In genomic region chr2:37215255-37215654, GRCh38 we compare ENCODE assay signal across 17 cellular contexts. TPM values are rescaled to one million over a fixed set of nuclear protein-coding genes. Genes with fewer than 3 reads are reported as not detected.
DNase-seq lines count a peak whose midpoint lies in the region; ATAC-seq, FAIRE-seq and TF ChIP-seq lines count a peak whose summit lies in the region.
"Had no signal": no experiment of that assay in that cellular context is flagged by ENCODE, and none has a peak within 500 bp of the region (broad histone marks: within the 10 kb centered on the region; RNA-seq: fewer than 3 reads in every experiment).

No MANE protein-coding gene starts in this region.

- no peak overlapping the region for H3K9ac ChIP-seq in H1 (replicated peaks in 1 of 4; ENCODE audit: extremely low read depth in 1 of 4, low read depth in 3 of 4, low read length in 3 of 4)

- H3K79me2 ChIP-seq in H1 (ENCODE audit: control insufficient read depth in 1 of 2, insufficient read depth in 2 of 2, low read length in 2 of 2) = peaks cover 0 to 44% of the 10 kb centered on the region in 2 experiments; a peak in 3 of 4 replicates

- no peaks in the 10 kb centered on the region for H3K27me3 Mint-ChIP-seq in activated CD4-positive, alpha-beta T cell treated with anti-CD3 and anti-CD28 coated beads for 36 hours
- H3K27me3 Mint-ChIP-seq in activated CD4-positive, alpha-beta T cell treated with anti-CD3 and anti-CD28 coated beads, Interleukin-2, amount 10 ng/mL, durations not matched to agents 24 days and 14 days = no peaks in the 10 kb centered on the region

- no peak overlapping the region for H3K27ac ChIP-seq in H1 (ENCODE audit: low read depth, low read length)
- H3K27ac ChIP-seq in gastrocnemius medialis = peak overlapping the region; percentile 4 to 44 (median 30)
- H3K27ac ChIP-seq: epithelial cell of prostate, Peyer's patch, testis had no signal

- TF ChIP-seq EP300 in H1 (IDR thresholded peaks at IDR 0.05; ENCODE audit: borderline replicate concordance in 1 of 2, low read depth in 2 of 2, low read length in 2 of 2) = no peak

- WGBS in H1 (ENCODE audit: extremely low coverage in 1 of 2, insufficient coverage in 1 of 2, insufficient read length in 1 of 2, insufficient replicate concordance in 2 of 2, low coverage in 1 of 2, low lambda C conversion rate in 2 of 2, missing lambda C conversion rate in 1 of 2), 2 experiments = 96% methylated on average over 1 of the region's 1 CpG; no CpG with 5 or more reads in 1 of the 2 experiments

- CTCF ChIA-PET in activated CD4-positive, alpha-beta T cell treated with anti-CD3 and anti-CD28 coated beads for 36 hours (lab: Charles Lee) = interaction anchor here (0.6 kb wide), 1 partner anchor 33 kb away, joined by 3 read pairs; no protein-coding TSS in a partner anchor
- CTCF ChIA-PET in H1 (lab: Charles Lee; ENCODE audit: partially characterized antibody) = interaction anchor here (1.5 to 2.9 kb wide), 2 partner anchors 38 to 46 kb away, joined by 3 to 12 read pairs; no protein-coding TSS in a partner anchor

- no peak overlapping the region for H2BK15ac ChIP-seq in H1 (ENCODE audit: low read length)

- H3K4me3 Mint-ChIP-seq in activated CD4-positive, alpha-beta T cell treated with anti-CD3 and anti-CD28 coated beads for 36 hours = no peak overlapping the region
- H3K4me3 Mint-ChIP-seq in activated CD4-positive, alpha-beta T cell treated with anti-CD3 and anti-CD28 coated beads, Interleukin-2, amount 10 ng/mL, durations not matched to agents 24 days and 14 days = no peak overlapping the region

- H2BK5ac ChIP-seq in H1 (ENCODE audit: low read depth, low read length) = no peak overlapping the region

- H3K36me3 Mint-ChIP-seq in activated CD4-positive, alpha-beta T cell treated with anti-CD3 and anti-CD28 coated beads for 36 hours (ENCODE audit: low read depth) = peaks cover 67% of the 10 kb centered on the region
- peaks cover 68% of the 10 kb centered on the region for H3K36me3 Mint-ChIP-seq in activated CD4-positive, alpha-beta T cell treated with anti-CD3 and anti-CD28 coated beads, Interleukin-2, amount 10 ng/mL, durations not matched to agents 24 days and 14 days (ENCODE audit: low read depth)

- no peak overlapping the region for H2BK20ac ChIP-seq in H1 (ENCODE audit: low read length)

- H3K9me3 Mint-ChIP-seq in activated CD4-positive, alpha-beta T cell treated with anti-CD3 and anti-CD28 coated beads for 36 hours (ENCODE audit: low read depth) = no peaks in the 10 kb centered on the region
- no peaks in the 10 kb centered on the region for H3K9me3 Mint-ChIP-seq in activated CD4-positive, alpha-beta T cell treated with anti-CD3 and anti-CD28 coated beads, Interleukin-2, amount 10 ng/mL, durations not matched to agents 24 days and 14 days

- H4K20me1 ChIP-seq in H1 (replicated peaks in 1 of 2; ENCODE audit: control insufficient read depth in 1 of 2, insufficient read depth in 2 of 2, low read length in 2 of 2) = no peaks in the 10 kb centered on the region

- no peak for DNase-seq in activated CD4-positive, alpha-beta T cell treated with anti-CD3 and anti-CD28 coated beads for 36 hours
- DNase-seq in activated CD4-positive, alpha-beta T cell treated with anti-CD3 and anti-CD28 coated beads, Interleukin-2, amount 10 ng/mL, durations not matched to agents 24 days and 14 days = no peak
- DNase-seq in Kasumi-1 (lab: John Stamatoyannopoulos, UW) (peak; percentile 21 to 28), H1 (ENCODE audit: low read depth in 1 of 2, low spot score in 2 of 2) (no peak), gastrocnemius medialis (no peak), NCI-H1436 (lab: John Stamatoyannopoulos, UW) (no peak)
- DNase-seq: activated naive CD4-positive, alpha-beta T cell treated with Interleukin-2 at 50 U/mL for 16 hours; NCI-H1048; NCI-H345; Peyer's patch; testis had no signal

- H3K4me2 ChIP-seq in H1 (ENCODE audit: insufficient read depth in 1 of 2, low read depth in 2 of 2, low read length in 2 of 2) = no peak overlapping the region

- no peak overlapping the region for H3K18ac ChIP-seq in H1 (ENCODE audit: extremely low read depth, low read length)

- TF ChIP-seq POLR2A in H1 (IDR thresholded peaks at IDR 0.05; ENCODE audit: control extremely low read depth in 1 of 2, low read depth in 2 of 2, low read length in 2 of 2) = no peak
- TF ChIP-seq POLR2A in gastrocnemius medialis (IDR thresholded peaks at IDR 0.05) = no peak

- H4K91ac ChIP-seq in H1 (replicated peaks; ENCODE audit: insufficient read length, low read length) = no peak overlapping the region

- no peak overlapping the region for H3K4ac ChIP-seq in H1 (replicated peaks; ENCODE audit: insufficient read length, low read depth, low read length)

- H2AFZ ChIP-seq in H1 (ENCODE audit: low read length) = no peak overlapping the region

- in situ Hi-C loops in gastrocnemius medialis (cut with MboI; ENCODE audit: low sequenced_read_pairs in 4 of 4) = no loop called here

- no peak for TF ChIP-seq RAD21 in H1 (IDR thresholded peaks at IDR 0.05 in 1 of 2, conservative IDR thresholded peaks at IDR 0.05 in 1 of 2; ENCODE audit: low read depth in 2 of 2, low read length in 2 of 2)

- H2BK120ac ChIP-seq in H1 (replicated peaks; ENCODE audit: low read depth, low read length) = no peak overlapping the region

- H3K27me3 ChIP-seq in H1 (replicated peaks in 1 of 4; ENCODE audit: control insufficient read depth in 3 of 4, extremely low read depth in 1 of 4, insufficient read depth in 3 of 4, low read length in 3 of 4) (no peaks in the 10 kb centered on the region), gastrocnemius medialis (no peaks in the 10 kb centered on the region)
- H3K27me3 ChIP-seq: Peyer's patch, testis had no signal

- H3K79me1 ChIP-seq in H1 (ENCODE audit: low read depth, low read length) = no peaks in the 10 kb centered on the region

- peaks cover 4% of the 10 kb centered on the region for H3K4me1 Mint-ChIP-seq in activated CD4-positive, alpha-beta T cell treated with anti-CD3 and anti-CD28 coated beads for 36 hours
- peaks cover 4% of the 10 kb centered on the region for H3K4me1 Mint-ChIP-seq in activated CD4-positive, alpha-beta T cell treated with anti-CD3 and anti-CD28 coated beads, Interleukin-2, amount 10 ng/mL, durations not matched to agents 24 days and 14 days

- ATAC-seq in activated CD4-positive, alpha-beta T cell treated with anti-CD3 and anti-CD28 coated beads for 36 hours = no peak
- ATAC-seq in gastrocnemius medialis (no peak), GM19328 (IDR thresholded peaks at IDR 0.05; ENCODE audit: unreplicated experiment) (no peak), GM21619 (IDR thresholded peaks at IDR 0.05; ENCODE audit: unreplicated experiment) (no peak)

- H2AK5ac ChIP-seq in H1 (ENCODE audit: low read depth, low read length) = no peak overlapping the region

- no peak overlapping the region for H2BK12ac ChIP-seq in H1 (ENCODE audit: low read depth, low read length)

- no peak for TF ChIP-seq CTCF in H1 (IDR thresholded peaks at IDR 0.05; ENCODE audit: control extremely low read depth in 1 of 3, insufficient read depth in 1 of 3, low read depth in 1 of 3, low read length in 3 of 3)
- no peak for TF ChIP-seq CTCF in gastrocnemius medialis (IDR thresholded peaks at IDR 0.05 in 4 of 5, conservative IDR thresholded peaks at IDR 0.05 in 1 of 5)

- H3K4me3 ChIP-seq in H1 (ENCODE audit: extremely low read depth in 1 of 4, insufficient read depth in 2 of 4, low read depth in 3 of 4, low read length in 4 of 4) = no peak overlapping the region
- H3K4me3 ChIP-seq in gastrocnemius medialis = no peak overlapping the region
- H3K4me3 ChIP-seq: Peyer's patch, testis had no signal

- H3K36me3 ChIP-seq in H1 (ENCODE audit: control insufficient read depth in 2 of 4, insufficient read depth in 4 of 4, low read length in 3 of 4) = peaks cover 33 to 93% (median 79%) of the 10 kb centered on the region in 4 experiments
- H3K36me3 ChIP-seq in gastrocnemius medialis = peaks cover 5 to 89% of the 10 kb centered on the region in 2 donors

- no peaks in the 10 kb centered on the region for H3K23me2 ChIP-seq in H1 (ENCODE audit: low read depth, low read length)

- H3K23ac ChIP-seq in H1 (ENCODE audit: insufficient read length) = no peak overlapping the region

- no peaks in the 10 kb centered on the region for H3K9me3 ChIP-seq in H1 (ENCODE audit: insufficient read depth in 2 of 2, low read depth in 1 of 2, low read length in 1 of 2)
- no peaks in the 10 kb centered on the region for H3K9me3 ChIP-seq in gastrocnemius medialis
- H3K9me3 ChIP-seq: Peyer's patch, testis had no signal

- POLR2A ChIA-PET in activated CD4-positive, alpha-beta T cell treated with anti-CD3 and anti-CD28 coated beads for 36 hours (lab: Charles Lee) = no interaction called here
- POLR2A ChIA-PET in H1 (lab: Charles Lee; ENCODE audit: partially characterized antibody) = interaction anchor here (0.9 to 2.6 kb wide), 4 partner anchors 8 to 33 kb away, joined by 3 to 12 read pairs (median 8); no protein-coding TSS in a partner anchor

- intact Hi-C loops in activated CD4-positive, alpha-beta T cell treated with anti-CD3 and anti-CD28 coated beads for 36 hours (cut with DNase I, micrococcal nuclease) = no loop called here
- intact Hi-C loops in activated CD4-positive, alpha-beta T cell treated with anti-CD3 and anti-CD28 coated beads, Interleukin-2, amount 10 ng/mL, durations not matched to agents 24 days and 14 days (cut with micrococcal nuclease) = no loop called here
- intact Hi-C loops in gastrocnemius medialis (cut with DNase I; ENCODE audit: low total_unique reads) = no loop called here

- H3K56ac ChIP-seq in H1 (replicated peaks; ENCODE audit: insufficient read length, low read depth, low read length) = no peak overlapping the region

- H3K27ac Mint-ChIP-seq in activated CD4-positive, alpha-beta T cell treated with anti-CD3 and anti-CD28 coated beads for 36 hours = peak overlapping the region; percentile 42
- H3K27ac Mint-ChIP-seq in activated CD4-positive, alpha-beta T cell treated with anti-CD3 and anti-CD28 coated beads, Interleukin-2, amount 10 ng/mL, durations not matched to agents 24 days and 14 days = no peak overlapping the region

- H3K4me1 ChIP-seq in H1 (replicated peaks in 1 of 4; ENCODE audit: control insufficient read depth in 3 of 4, insufficient read depth in 4 of 4, low read length in 3 of 4) = no peaks in the 10 kb centered on the region
- H3K4me1 ChIP-seq in gastrocnemius medialis = no peaks in the 10 kb centered on the region
- H3K4me1 ChIP-seq: Peyer's patch, testis had no signal

- H4K5ac ChIP-seq in H1 (ENCODE audit: insufficient read length, low read depth, low read length) = peak overlapping the region; percentile 21

- H3K14ac ChIP-seq in H1 (ENCODE audit: insufficient read length) = no peak overlapping the region

- FAIRE-seq in H1 (lab: Jason Lieb, UNC) = no peak

- no peak overlapping the region for H4K8ac ChIP-seq in H1 (ENCODE audit: extremely low read depth, insufficient read depth, low read length)

RNA-seq across cellular contexts. Expression of gene CEBPZ, which starts 16.1 kb away (rescaled TPM):
- total RNA-seq in activated CD4-positive, alpha-beta T cell treated with anti-CD3 and anti-CD28 coated beads for 36 hours = 100 to 1,000 TPM in 1 of 2 experiments, 10 to 100 TPM in 1; 81.8 to 107 TPM
- total RNA-seq in activated CD4-positive, alpha-beta T cell treated with anti-CD3 and anti-CD28 coated beads, Interleukin-2, amount 10 ng/mL, durations not matched to agents 24 days and 14 days = 63.2 and 68.2 TPM in 2 replicates
- 186 and 201 TPM in 2 replicates for total RNA-seq in H1 (2021; fragmentation: NEBNext Ultra II Directional; extraction: Animal tissue kit (Norgen Biotek cat#: 25700))
- polyA plus RNA-seq in H1 (2011; rRNA removed) = 14.7 and 19.1 TPM in 2 replicates
- 51.8 TPM for polyA plus RNA-seq in H1 (2011; cell fraction: cytosol; rRNA removed)
- 21.0 TPM for polyA plus RNA-seq in H1 (2011; cell fraction: nucleus; rRNA removed)
- 107 to 213 TPM (median 119 TPM) in 4 replicates for polyA plus RNA-seq in H1 (2012, experiment 1 of 2)
- polyA plus RNA-seq in H1 (2012, experiment 2 of 2) = 17.0 TPM
- 165 TPM for polyA plus RNA-seq in H1 (2013, experiment 1 of 2)
- polyA plus RNA-seq in H1 (2013, experiment 2 of 2) = 155 TPM
- 66.2 and 97.0 TPM in 2 replicates for polyA minus RNA-seq in H1 (2011; rRNA and poly(A)+ RNA removed)
- 53.7 TPM for polyA minus RNA-seq in H1 (2011; cell fraction: cytosol; rRNA and poly(A)+ RNA removed)
- polyA minus RNA-seq in H1 (2011; cell fraction: nucleus; rRNA and poly(A)+ RNA removed) = 108 TPM
- total RNA-seq in gastrocnemius medialis = 10 to 100 TPM; 43.2 to 75.0 (median 51.9) TPM

RNA-seq across cellular contexts. Expression of gene NDUFAF7, which starts 16.2 kb away (rescaled TPM):
- total RNA-seq in activated CD4-positive, alpha-beta T cell treated with anti-CD3 and anti-CD28 coated beads for 36 hours = 10 to 100 TPM; 20.8 to 22.9 TPM
- total RNA-seq in activated CD4-positive, alpha-beta T cell treated with anti-CD3 and anti-CD28 coated beads, Interleukin-2, amount 10 ng/mL, durations not matched to agents 24 days and 14 days = 24.3 and 28.9 TPM in 2 replicates
- 46.8 and 56.0 TPM in 2 replicates for total RNA-seq in H1 (2021; fragmentation: NEBNext Ultra II Directional; extraction: Animal tissue kit (Norgen Biotek cat#: 25700))
- polyA plus RNA-seq in H1 (2011; rRNA removed) = 34.0 and 50.2 TPM in 2 replicates
- 57.3 TPM for polyA plus RNA-seq in H1 (2011; cell fraction: cytosol; rRNA removed)
- 59.4 TPM for polyA plus RNA-seq in H1 (2011; cell fraction: nucleus; rRNA removed)
- 59.6 to 93.2 TPM (median 63.5 TPM) in 4 replicates for polyA plus RNA-seq in H1 (2012, experiment 1 of 2)
- polyA plus RNA-seq in H1 (2012, experiment 2 of 2) = 8.7 TPM
- polyA plus RNA-seq in H1 (2013, experiment 1 of 2) = 32.4 TPM
- polyA plus RNA-seq in H1 (2013, experiment 2 of 2) = 27.8 TPM
- 43.5 and 55.3 TPM in 2 replicates for polyA minus RNA-seq in H1 (2011; rRNA and poly(A)+ RNA removed)
- polyA minus RNA-seq in H1 (2011; cell fraction: cytosol; rRNA and poly(A)+ RNA removed) = 18.1 TPM
- polyA minus RNA-seq in H1 (2011; cell fraction: nucleus; rRNA and poly(A)+ RNA removed) = 54.8 TPM
- 10 to 100 TPM; 13.7 to 24.0 (median 19.9) TPM for total RNA-seq in gastrocnemius medialis

RNA-seq across cellular contexts. Expression of gene CEBPZOS, which starts 19.0 kb away (rescaled TPM):
- total RNA-seq in activated CD4-positive, alpha-beta T cell treated with anti-CD3 and anti-CD28 coated beads for 36 hours = 10 to 100 TPM; 46.6 to 49.8 TPM
- 43.4 and 46.6 TPM in 2 replicates for total RNA-seq in activated CD4-positive, alpha-beta T cell treated with anti-CD3 and anti-CD28 coated beads, Interleukin-2, amount 10 ng/mL, durations not matched to agents 24 days and 14 days
- total RNA-seq in H1 (2021; fragmentation: NEBNext Ultra II Directional; extraction: Animal tissue kit (Norgen Biotek cat#: 25700)) = 43.5 and 43.6 TPM in 2 replicates
- 20.5 and 27.3 TPM in 2 replicates for polyA plus RNA-seq in H1 (2011; rRNA removed)
- 26.4 TPM for polyA plus RNA-seq in H1 (2011; cell fraction: cytosol; rRNA removed)
- polyA plus RNA-seq in H1 (2011; cell fraction: nucleus; rRNA removed) = 10.7 TPM
- polyA plus RNA-seq in H1 (2012, experiment 1 of 2) = 20.0 to 27.4 TPM (median 23.2 TPM) in 4 replicates
- polyA plus RNA-seq in H1 (2012, experiment 2 of 2) = 3.5 TPM
- polyA plus RNA-seq in H1 (2013, experiment 1 of 2) = 65.8 TPM
- polyA plus RNA-seq in H1 (2013, experiment 2 of 2) = 67.5 TPM
- polyA minus RNA-seq in H1 (2011; rRNA and poly(A)+ RNA removed) = 10.3 and 11.3 TPM in 2 replicates
- 6.0 TPM for polyA minus RNA-seq in H1 (2011; cell fraction: cytosol; rRNA and poly(A)+ RNA removed)
- 13.0 TPM for polyA minus RNA-seq in H1 (2011; cell fraction: nucleus; rRNA and poly(A)+ RNA removed)
- 10 to 100 TPM; 19.9 to 33.1 (median 24.1) TPM for total RNA-seq in gastrocnemius medialis

RNA-seq across cellular contexts. Expression of gene SULT6B1, which starts 26.8 kb away (rescaled TPM):
- total RNA-seq in activated CD4-positive, alpha-beta T cell treated with anti-CD3 and anti-CD28 coated beads for 36 hours = not detected
- not detected in 2 replicates for total RNA-seq in activated CD4-positive, alpha-beta T cell treated with anti-CD3 and anti-CD28 coated beads, Interleukin-2, amount 10 ng/mL, durations not matched to agents 24 days and 14 days
- not detected in 2 replicates for total RNA-seq in H1 (2021; fragmentation: NEBNext Ultra II Directional; extraction: Animal tissue kit (Norgen Biotek cat#: 25700))
- not detected in 2 replicates for polyA plus RNA-seq in H1 (2011; rRNA removed)
- polyA plus RNA-seq in H1 (2011; cell fraction: cytosol; rRNA removed) = not detected
- not detected for polyA plus RNA-seq in H1 (2011; cell fraction: nucleus; rRNA removed)
- not detected in 4 replicates for polyA plus RNA-seq in H1 (2012, experiment 1 of 2)
- not detected for polyA plus RNA-seq in H1 (2012, experiment 2 of 2)
- not detected for polyA plus RNA-seq in H1 (2013, experiment 1 of 2)
- polyA plus RNA-seq in H1 (2013, experiment 2 of 2) = not detected
- 0.17 TPM in 1 of 2 replicates, not detected in the other for polyA minus RNA-seq in H1 (2011; rRNA and poly(A)+ RNA removed)
- polyA minus RNA-seq in H1 (2011; cell fraction: cytosol; rRNA and poly(A)+ RNA removed) = not detected
- polyA minus RNA-seq in H1 (2011; cell fraction: nucleus; rRNA and poly(A)+ RNA removed) = not detected
- not detected for total RNA-seq in gastrocnemius medialis
- total RNA-seq: lower leg skin; Peyer's patch; T-helper 2 cell treated with Interferon-gamma antibody and Interleukin-4, amounts not matched to agents 100 ng/mL and 5 ng/mL, for 36 hours had no signal
- polyA plus RNA-seq: neural cell had no signal

RNA-seq across cellular contexts. Expression of gene EIF2AK2, which starts 58.5 kb away (rescaled TPM):
- 10 to 100 TPM; 66.4 to 70.6 TPM for total RNA-seq in activated CD4-positive, alpha-beta T cell treated with anti-CD3 and anti-CD28 coated beads for 36 hours
- total RNA-seq in activated CD4-positive, alpha-beta T cell treated with anti-CD3 and anti-CD28 coated beads, Interleukin-2, amount 10 ng/mL, durations not matched to agents 24 days and 14 days = 44.5 and 46.7 TPM in 2 replicates
- 46.3 and 46.9 TPM in 2 replicates for total RNA-seq in H1 (2021; fragmentation: NEBNext Ultra II Directional; extraction: Animal tissue kit (Norgen Biotek cat#: 25700))
- 6.8 and 13.1 TPM in 2 replicates for polyA plus RNA-seq in H1 (2011; rRNA removed)
- polyA plus RNA-seq in H1 (2011; cell fraction: cytosol; rRNA removed) = 11.5 TPM
- polyA plus RNA-seq in H1 (2011; cell fraction: nucleus; rRNA removed) = 6.3 TPM
- 8.3 to 20.3 TPM (median 10.9 TPM) in 4 replicates for polyA plus RNA-seq in H1 (2012, experiment 1 of 2)
- 1.5 TPM for polyA plus RNA-seq in H1 (2012, experiment 2 of 2)
- 27.0 TPM for polyA plus RNA-seq in H1 (2013, experiment 1 of 2)
- polyA plus RNA-seq in H1 (2013, experiment 2 of 2) = 27.1 TPM
- 19.4 and 29.9 TPM in 2 replicates for polyA minus RNA-seq in H1 (2011; rRNA and poly(A)+ RNA removed)
- polyA minus RNA-seq in H1 (2011; cell fraction: cytosol; rRNA and poly(A)+ RNA removed) = 17.4 TPM
- 33.2 TPM for polyA minus RNA-seq in H1 (2011; cell fraction: nucleus; rRNA and poly(A)+ RNA removed)
- 10 to 100 TPM in 1 of 4 donors, 1 to 10 TPM in 3; 3.9 to 11.0 (median 6.9) TPM for total RNA-seq in gastrocnemius medialis

Comparison
In these comparisons a context has a peak if more than half of its experiments do, and no peak if none do; other contexts are left out.
1. DNase-seq: peak in Kasumi-1 (2 of 2); none in activated CD4-positive, alpha-beta T cell treated with anti-CD3 and anti-CD28 coated beads for 36 hours (single experiment), activated CD4-positive, alpha-beta T cell treated with anti-CD3 and anti-CD28 coated beads, Interleukin-2, amount 10 ng/mL, durations not matched to agents 24 days and 14 days (single experiment), H1 (0 of 2), gastrocnemius medialis (0 of 2) and NCI-H1436 (single experiment).